ENCODE assay signal across 8 cellular contexts in genomic region chr14:92687681-92688433, GRCh38.
DNase-seq lines count a peak whose midpoint lies in the region; ATAC-seq and TF ChIP-seq lines count a peak whose summit lies in the region.
"Had no signal": no experiment of that assay in that cellular context is flagged by ENCODE, and none has a peak within 500 bp of the region (broad histone marks: within the 10 kb centered on the region; RNA-seq: fewer than 3 reads in every experiment).

No MANE protein-coding gene starts in this region.

- H3K27me3 Mint-ChIP-seq in brain = peaks cover 21% of the 10 kb centered on the region

- H3K27ac ChIP-seq in tibial artery = peak overlapping the region; percentile 44 to 61
- H3K27ac ChIP-seq: SK-N-MC had no signal

- peaks cover 0 to 14% (median 9%) of the 10 kb centered on the region in 3 donors for H3K36me3 ChIP-seq in tibial artery

- peak overlapping the region in 3 of 5 experiments; percentile 69 to 79 (median 76) for H3K4me3 Mint-ChIP-seq in brain

- no peak overlapping the region for H3K27ac Mint-ChIP-seq in brain

- H3K9me3 ChIP-seq in tibial artery = no peaks in the 10 kb centered on the region

- intact Hi-C loops in left colon (cut with DNase I, micrococcal nuclease) = no loop called here
- intact Hi-C loops in tibial artery (cut with DNase I; ENCODE audit: low total_unique reads) = loop anchor here (10.0 kb wide), 2 partner anchors 73 to 553 kb away; no protein-coding TSS in a partner anchor

- TF ChIP-seq CTCF in brain (conservative IDR thresholded peaks at IDR 0.05) = no peak
- TF ChIP-seq CTCF in tibial artery (IDR thresholded peaks at IDR 0.05) = no peak

- no peaks in the 10 kb centered on the region for H3K27me3 ChIP-seq in tibial artery

- H3K36me3 Mint-ChIP-seq in brain = no peaks in the 10 kb centered on the region

- H3K4me3 ChIP-seq in tibial artery = peak overlapping the region; percentile 53 to 61

- DNase-seq in NCI-H2107 (lab: John Stamatoyannopoulos, UW) (peak; percentile 61), left colon (peak in 1 of 2 donors; percentile 36), tibial artery (peak in 1 of 2 donors; percentile 81), NCI-H1048 (lab: John Stamatoyannopoulos, UW) (no peak)

- ATAC-seq in left colon = peak; percentile 31
- no peak for ATAC-seq in HG03565 (IDR thresholded peaks at IDR 0.05; ENCODE audit: unreplicated experiment)
- ATAC-seq in HG02678 (IDR thresholded peaks at IDR 0.05; ENCODE audit: unreplicated experiment) = no peak

- peaks cover 0 to 25% (median 21%) of the 10 kb centered on the region in 4 donors for H3K4me1 ChIP-seq in tibial artery

- no peaks in the 10 kb centered on the region for H3K9me3 Mint-ChIP-seq in brain

- H3K4me1 Mint-ChIP-seq in brain = peaks cover 2% of the 10 kb centered on the region
